In the genomic region with DNA sequence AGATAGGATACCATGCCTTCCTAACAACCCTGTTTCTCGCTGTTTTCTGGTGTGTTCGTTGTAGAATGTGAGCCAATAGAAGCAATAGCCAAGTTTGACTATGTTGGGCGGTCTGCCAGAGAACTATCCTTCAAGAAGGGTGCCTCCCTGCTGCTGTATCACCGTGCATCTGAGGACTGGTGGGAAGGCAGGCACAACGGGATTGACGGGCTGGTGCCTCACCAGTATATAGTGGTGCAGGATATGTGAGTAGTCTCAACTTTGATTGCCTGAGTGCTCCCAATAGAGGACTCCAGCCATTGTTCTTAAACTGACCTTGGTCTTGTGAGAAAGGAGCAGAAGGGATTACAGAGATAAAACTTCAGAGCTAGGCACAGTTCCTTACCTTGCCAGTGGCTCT, we compare ENCODE assay signal across 29 cellular contexts.
"Had no signal": no experiment of that assay in that cellular context is flagged by ENCODE, and none has a peak within 500 bp of the region (broad histone marks: within the 10 kb centered on the region; RNA-seq: fewer than 3 reads in every experiment).

No MANE protein-coding gene starts in this region.

- H3K27ac ChIP-seq: breast epithelium, esophagus muscularis mucosa, parathyroid adenoma, psoas muscle, thoracic aorta, uterus, VCaP had no signal

- H3K4me3 Mint-ChIP-seq: activated naive CD4-positive, alpha-beta T cell treated with anti-CD3 and anti-CD28 coated beads for 36 hours; activated naive CD8-positive, alpha-beta T cell treated with anti-CD3 and anti-CD28 coated beads for 36 hours; activated T-helper 1 cell treated with anti-CD3 and anti-CD28 coated beads, Interleukin-12 subunit alpha, Interleukin-12 subunit beta, Interleukin-2, Interleukin-4 antibody, amounts not matched to agents 30 ng/mL and 10 ng/mL and 1 ng/mL, durations not matched to agents 14 hours and 24 hours and 36 hours; dendritic cell treated with granulocyte-macrophage colony-stimulating factor and Interleukin-4, amounts not matched to agents 40 ng/mL and 50 ng/mL, for 4 days; endodermal cell; mesothelial cell of epicardium; naive B cell; type B pancreatic cell had no signal

- H3K4me3 ChIP-seq: breast epithelium, esophagus muscularis mucosa, psoas muscle, smooth muscle cell, thoracic aorta, uterus had no signal

- H3K27me3 Mint-ChIP-seq: type B pancreatic cell had no signal

- H3K9me3 ChIP-seq: breast epithelium, esophagus muscularis mucosa, psoas muscle, thoracic aorta, uterus had no signal

- H3K27me3 ChIP-seq: breast epithelium, esophagus muscularis mucosa, uterus had no signal

- ATAC-seq: psoas muscle; stimulated activated naive CD8-positive, alpha-beta T cell treated with anti-CD3 and anti-CD28 coated beads, Interleukin-15, Interleukin-2, amounts not matched to agents 100 U/mL and 50 U/mL, for 24 hours had no signal

- H3K4me1 Mint-ChIP-seq: activated naive CD8-positive, alpha-beta T cell treated with anti-CD3 and anti-CD28 coated beads for 36 hours; naive B cell had no signal

- H3K9me3 Mint-ChIP-seq: activated naive CD4-positive, alpha-beta T cell treated with anti-CD3 and anti-CD28 coated beads for 36 hours; activated naive CD8-positive, alpha-beta T cell treated with anti-CD3 and anti-CD28 coated beads for 36 hours; activated T-helper 1 cell treated with anti-CD3 and anti-CD28 coated beads, Interleukin-12 subunit alpha, Interleukin-12 subunit beta, Interleukin-2, Interleukin-4 antibody, amounts not matched to agents 30 ng/mL and 10 ng/mL and 1 ng/mL, durations not matched to agents 14 hours and 24 hours and 36 hours; endodermal cell; mesothelial cell of epicardium; type B pancreatic cell had no signal

- DNase-seq: activated CD4-positive, alpha-beta T cell treated with anti-CD3 and anti-CD28 coated beads for 48 hours; activated CD4-positive, alpha-beta T cell treated with anti-CD3 and anti-CD28 coated beads, Interleukin-2, amount 50 U/mL, for 48 hours; activated CD8-positive, alpha-beta memory T cell treated with anti-CD3 and anti-CD28 coated beads for 24 hours; activated effector memory CD4-positive, alpha-beta T cell treated with anti-CD3 and anti-CD28 coated beads, Interleukin-2, amount 50 U/mL, for 16 hours; activated naive CD4-positive, alpha-beta T cell treated with anti-CD3 and anti-CD28 coated beads for 36 hours; activated naive CD8-positive, alpha-beta T cell treated with anti-CD3 and anti-CD28 coated beads for 36 hours; activated T-cell treated with anti-CD3 and anti-CD28 coated beads, Interleukin-2, amount 50 U/mL, for 1 hour; amniotic stem cell; central memory CD4-positive, alpha-beta T cell; endodermal cell; foreskin fibroblast; head of caudate nucleus; hippocampal formation; left cardiac atrium; mammary epithelial cell; naive B cell; psoas muscle; stimulated activated naive CD8-positive, alpha-beta T cell treated with anti-CD3 and anti-CD28 coated beads, Interleukin-15, Interleukin-2, amounts not matched to agents 100 U/mL and 50 U/mL, for 24 hours; uterus had no signal

- H3K4me1 ChIP-seq: breast epithelium, esophagus muscularis mucosa, psoas muscle, uterus had no signal

- H3K36me3 Mint-ChIP-seq: activated naive CD8-positive, alpha-beta T cell treated with anti-CD3 and anti-CD28 coated beads for 36 hours; naive B cell had no signal

- H3K27ac Mint-ChIP-seq: activated naive CD4-positive, alpha-beta T cell treated with anti-CD3 and anti-CD28 coated beads for 36 hours; activated naive CD8-positive, alpha-beta T cell treated with anti-CD3 and anti-CD28 coated beads for 36 hours; activated T-helper 1 cell treated with anti-CD3 and anti-CD28 coated beads, Interleukin-12 subunit alpha, Interleukin-12 subunit beta, Interleukin-2, Interleukin-4 antibody, amounts not matched to agents 30 ng/mL and 10 ng/mL and 1 ng/mL, durations not matched to agents 14 hours and 24 hours and 36 hours; dendritic cell treated with granulocyte-macrophage colony-stimulating factor and Interleukin-4, amounts not matched to agents 40 ng/mL and 50 ng/mL, for 4 days; endodermal cell; mesothelial cell of epicardium; naive B cell; type B pancreatic cell had no signal

- H3K36me3 ChIP-seq: breast epithelium, uterus had no signal
